Comparison of ENCODE assay signal across 1 cellular context in genomic region chr17:39401412-39402278, GRCh38.
A peak's percentile ranks its signal among the peaks of the same experiment; 100 is the strongest.
TF ChIP-seq lines count a peak whose summit lies in the region.

Gene FBXL20 (minus strand): TSS chr17:39401626. CDS start chr17:39401402, 224 bp downstream.

TF ChIP-seq in H1, 55 proteins besides CTCF, POLR2A, EP300 and RAD21:
- no peak for TF ChIP-seq POU5F1 (IDR thresholded peaks at IDR 0.05; ENCODE audit: low read depth, low read length)
- TF ChIP-seq MAFK (IDR thresholded peaks at IDR 0.05; ENCODE audit: low read depth, low read length): no peak
- TF ChIP-seq SRF (IDR thresholded peaks at IDR 0.05; ENCODE audit: low read depth, low read length): no peak
- TF ChIP-seq CBX8 (IDR thresholded peaks at IDR 0.05; ENCODE audit: borderline replicate concordance, low read depth, low read length): no peak
- TF ChIP-seq ASH2L (IDR thresholded peaks at IDR 0.05; ENCODE audit: low read length): peak; percentile 62
- TF ChIP-seq SP4 (IDR thresholded peaks at IDR 0.05; ENCODE audit: low read length): no peak
- no peak for TF ChIP-seq CBX5 (IDR thresholded peaks at IDR 0.05; ENCODE audit: low read depth, low read length)
- TF ChIP-seq RNF2 (IDR thresholded peaks at IDR 0.05; ENCODE audit: borderline replicate concordance, low read depth, low read length, missing control alignments, poor library complexity, severe bottlenecking): no peak
- TF ChIP-seq CEBPB (IDR thresholded peaks at IDR 0.05; ENCODE audit: low read depth, low read length): no peak
- 0 out of 2 replicates have a peak, but pooled peaks have one; percentile 49 for TF ChIP-seq FOSL1 (IDR thresholded peaks at IDR 0.05; ENCODE audit: insufficient read depth, low read depth, low read length)
- peak; percentile 82; the same call in 1 of the 2 replicates for TF ChIP-seq TBP (IDR thresholded peaks at IDR 0.05; ENCODE audit: low read depth, low read length)
- no peak for TF ChIP-seq JUN (IDR thresholded peaks at IDR 0.05; ENCODE audit: low read depth, low read length)
- peak; percentile 21 for TF ChIP-seq CTBP2 (IDR thresholded peaks at IDR 0.05; ENCODE audit: borderline replicate concordance, insufficient read depth, insufficient read length, low read length)
- peak; percentile 88 for TF ChIP-seq PHF8 (conservative IDR thresholded peaks at IDR 0.05; ENCODE audit: low read depth, low read length)
- TF ChIP-seq HDAC6 (IDR thresholded peaks at IDR 0.05; ENCODE audit: low read depth, low read length): no peak
- TF ChIP-seq CHD7 (IDR thresholded peaks at IDR 0.05; ENCODE audit: insufficient replicate concordance, low read length): no peak
- TF ChIP-seq SIN3A (conservative IDR thresholded peaks at IDR 0.05 in 1 of 2, IDR thresholded peaks at IDR 0.05 in 1 of 2; ENCODE audit: low read depth in 1 of 2, low read length in 2 of 2): no peak; a peak in 3 of 4 replicates
- TF ChIP-seq ATF2 (IDR thresholded peaks at IDR 0.05; ENCODE audit: low read length): no peak
- peak; percentile 92 for TF ChIP-seq KDM4A (IDR thresholded peaks at IDR 0.05; ENCODE audit: low read depth, low read length, severe bottlenecking)
- TF ChIP-seq CHD1 (IDR thresholded peaks at IDR 0.05; ENCODE audit: low read depth, low read length): no peak
- TF ChIP-seq SP2 (IDR thresholded peaks at IDR 0.05; ENCODE audit: low read length): no peak
- no peak for TF ChIP-seq KDM5A (IDR thresholded peaks at IDR 0.05; ENCODE audit: low read length)
- no peak for TF ChIP-seq ZNF274 (IDR thresholded peaks at IDR 0.05; ENCODE audit: borderline replicate concordance, extremely low read depth, low read length)
- no peak for TF ChIP-seq BRCA1 (IDR thresholded peaks at IDR 0.05; ENCODE audit: low read depth, low read length)
- TF ChIP-seq USF2 (IDR thresholded peaks at IDR 0.05; ENCODE audit: low read length): no peak
- TF ChIP-seq BACH1 (IDR thresholded peaks at IDR 0.05; ENCODE audit: low read length): peak; percentile 40; the same call in 1 of the 2 replicates
- no peak for TF ChIP-seq CREB1 (IDR thresholded peaks at IDR 0.05)
- no peak for TF ChIP-seq RXRA (IDR thresholded peaks at IDR 0.05; ENCODE audit: insufficient read depth, low read depth, low read length)
- TF ChIP-seq GTF2F1 (IDR thresholded peaks at IDR 0.05; ENCODE audit: borderline replicate concordance, low read depth, low read length): no peak
- TF ChIP-seq SIRT6 (IDR thresholded peaks at IDR 0.05; ENCODE audit: low read length): no peak
- peak; percentile 50 for TF ChIP-seq MAX (IDR thresholded peaks at IDR 0.05)
- TF ChIP-seq TAF1 (IDR thresholded peaks at IDR 0.05; ENCODE audit: low read depth, low read length): peak; percentile 87
- TF ChIP-seq NRF1 (IDR thresholded peaks at IDR 0.05; ENCODE audit: low read depth, low read length): no peak
- peak; percentile 79 for TF ChIP-seq POLR2AphosphoS5 (IDR thresholded peaks at IDR 0.05; ENCODE audit: low read depth, low read length)
- TF ChIP-seq NANOG (IDR thresholded peaks at IDR 0.05; ENCODE audit: insufficient read depth, low read depth, low read length, poor library complexity, severe bottlenecking): no peak
- TF ChIP-seq YY1 (IDR thresholded peaks at IDR 0.05; ENCODE audit: low read depth, low read length): no peak
- no peak for TF ChIP-seq EZH2 (IDR thresholded peaks at IDR 0.05; ENCODE audit: low read depth, low read length, severe bottlenecking)
- no peak for TF ChIP-seq KDM1A (IDR thresholded peaks at IDR 0.05; ENCODE audit: borderline replicate concordance, low read length)
- peak; percentile 63 for TF ChIP-seq TAF7 (optimal IDR thresholded peaks at IDR 0.05; ENCODE audit: borderline replicate concordance, low read depth, low read length)
- peak; percentile 94 for TF ChIP-seq RBBP5 (IDR thresholded peaks at IDR 0.05; ENCODE audit: borderline replicate concordance, low read depth, low read length)
- no peak for TF ChIP-seq EGR1 (IDR thresholded peaks at IDR 0.05; ENCODE audit: borderline replicate concordance, low read depth, low read length)
- TF ChIP-seq HDAC2 (IDR thresholded peaks at IDR 0.05; ENCODE audit: borderline replicate concordance in 1 of 2, low read depth in 2 of 2, low read length in 2 of 2): peak in 1 of 2 experiments; percentile 24; a peak in 2 of 4 replicates
- no peak for TF ChIP-seq TEAD4 (IDR thresholded peaks at IDR 0.05; ENCODE audit: low read depth, low read length)
- no peak for TF ChIP-seq BCL11A (IDR thresholded peaks at IDR 0.05; ENCODE audit: low read depth in 2 of 2, low read length in 2 of 2)
- TF ChIP-seq SP1 (IDR thresholded peaks at IDR 0.05; ENCODE audit: low read depth, low read length): peak; percentile 53; the same call in 1 of the 2 replicates
- TF ChIP-seq SIX5 (IDR thresholded peaks at IDR 0.05; ENCODE audit: low read depth, low read length): no peak
- no peak for TF ChIP-seq JUND (IDR thresholded peaks at IDR 0.05; ENCODE audit: low read length)
- no peak for TF ChIP-seq ATF3 (IDR thresholded peaks at IDR 0.05; ENCODE audit: insufficient read depth, low read depth, low read length)
